In genomic region chr4:86582453-86582852, GRCh38 we compare ENCODE assay signal across 16 cellular contexts. TPM values are rescaled to one million over a fixed set of nuclear protein-coding genes. Genes with fewer than 3 reads are reported as not detected.
A peak's percentile ranks its signal among the peaks of the same experiment; 100 is the strongest.
DNase-seq lines count a peak whose midpoint lies in the region; ATAC-seq and TF ChIP-seq lines count a peak whose summit lies in the region.
"Had no signal": no experiment of that assay in that cellular context is flagged by ENCODE, and none has a peak within 500 bp of the region (broad histone marks: within the 10 kb centered on the region; RNA-seq: fewer than 3 reads in every experiment).

No MANE protein-coding gene starts in this region.

- no peaks in the 10 kb centered on the region for H4K20me1 ChIP-seq in fibroblast of lung (ENCODE audit: control insufficient read depth, extremely low read depth, insufficient read depth, low read length)

- H3K27ac ChIP-seq in fibroblast of lung (ENCODE audit: insufficient read depth, low read length) (no peak overlapping the region), subcutaneous abdominal adipose tissue (ENCODE audit: low read depth, low read length) (no peak overlapping the region)
- H3K27ac ChIP-seq: transverse colon had no signal

- H3K4me3 ChIP-seq in fibroblast of lung (replicated peaks in 1 of 4; ENCODE audit: control extremely low read depth in 1 of 4, insufficient read depth in 1 of 4, low read depth in 3 of 4, low read length in 4 of 4) (peak overlapping the region in 3 of 4 experiments; percentile 15 to 36 (median 29)), subcutaneous abdominal adipose tissue (ENCODE audit: low read depth in 1 of 5, low read length in 5 of 5) (peak overlapping the region in 4 of 5 donors; percentile 26 to 59 (median 39))

- H3K4me2 ChIP-seq in fibroblast of lung (ENCODE audit: extremely low read depth, insufficient read depth, low read length) = peak overlapping the region; percentile 84

- no peak for TF ChIP-seq CTCF in fibroblast of lung (conservative IDR thresholded peaks at IDR 0.05 in 1 of 2, IDR thresholded peaks at IDR 0.05 in 1 of 2; ENCODE audit: low read depth in 1 of 2, low read length in 2 of 2)

- peak overlapping the region; percentile 39 for H2AFZ ChIP-seq in fibroblast of lung (ENCODE audit: low read length)

- DNase-seq in NCI-H510A treated with DMSO at 0.1 percent for 48 hours (lab: John Stamatoyannopoulos, UW) (peak; percentile 30), NCI-H510A (lab: John Stamatoyannopoulos, UW) (no peak), RPMI7951 (ENCODE audit: low read depth) (peak; percentile 21), fibroblast of lung (ENCODE audit: low read depth in 2 of 2) (peak in 1 of 2 donors; percentile 8)
- DNase-seq in stimulated activated naive CD8-positive, alpha-beta T cell treated with anti-CD3 and anti-CD28 coated beads, Interleukin-15, Interleukin-2, amounts not matched to agents 100 U/mL and 50 U/mL, for 24 hours = no peak
- DNase-seq: activated B cell treated with CpG ODN at 0.5 μM for 24 hours; activated T-cell treated with anti-CD3 and anti-CD28 coated beads, Interleukin-2, amount 50 U/mL, for 1 hour; anterior cingulate cortex; DMS79; effector memory CD4-positive, alpha-beta T cell; HCEC 1CT; transverse colon had no signal

- H3K9me3 ChIP-seq in fibroblast of lung (ENCODE audit: control insufficient read depth, insufficient read depth, low read depth, low read length) (no peaks in the 10 kb centered on the region), subcutaneous abdominal adipose tissue (ENCODE audit: control insufficient read depth in 5 of 5, low read length in 5 of 5) (no peaks in the 10 kb centered on the region)
- H3K9me3 ChIP-seq: transverse colon had no signal

- no peaks in the 10 kb centered on the region for H3K27me3 ChIP-seq in fibroblast of lung (ENCODE audit: control insufficient read depth, insufficient read depth, low read length)
- H3K27me3 ChIP-seq in subcutaneous abdominal adipose tissue (ENCODE audit: control insufficient read depth in 5 of 5, insufficient read depth in 4 of 5, low read length in 5 of 5) = no peaks in the 10 kb centered on the region
- H3K27me3 ChIP-seq: transverse colon had no signal

- H3K36me3 ChIP-seq in fibroblast of lung (ENCODE audit: control insufficient read depth, insufficient read depth, low read length) (no peaks in the 10 kb centered on the region), subcutaneous abdominal adipose tissue (ENCODE audit: control insufficient read depth in 5 of 5, insufficient read depth in 5 of 5, low read length in 5 of 5) (no peaks in the 10 kb centered on the region)
- H3K36me3 ChIP-seq: transverse colon had no signal

- H3K9ac ChIP-seq in fibroblast of lung (ENCODE audit: insufficient read depth, low read length) = no peak overlapping the region
- H3K9ac ChIP-seq in subcutaneous abdominal adipose tissue (ENCODE audit: low read length in 5 of 5) = peak overlapping the region in 3 of 5 donors; percentile 23 to 53 (median 45)

- H3K4me1 ChIP-seq in fibroblast of lung (ENCODE audit: control insufficient read depth, extremely low read depth, insufficient read depth, low read length) = no peaks in the 10 kb centered on the region
- peaks cover 0 to 17% (median 16%) of the 10 kb centered on the region in 5 donors for H3K4me1 ChIP-seq in subcutaneous abdominal adipose tissue (ENCODE audit: control insufficient read depth in 5 of 5, insufficient read depth in 5 of 5, low read length in 5 of 5)

- no peak for ATAC-seq in stimulated activated naive CD8-positive, alpha-beta T cell treated with anti-CD3 and anti-CD28 coated beads, Interleukin-15, Interleukin-2, amounts not matched to agents 100 U/mL and 50 U/mL, for 24 hours
- no peak for ATAC-seq in HG02623 (IDR thresholded peaks at IDR 0.05; ENCODE audit: unreplicated experiment)
- ATAC-seq in GM21717 (IDR thresholded peaks at IDR 0.05; ENCODE audit: unreplicated experiment) = no peak

- no peaks in the 10 kb centered on the region for H3K79me2 ChIP-seq in fibroblast of lung (ENCODE audit: control insufficient read depth, insufficient read depth, low read length)

RNA-seq across cellular contexts. Expression of gene PTPN13, which starts 11.7 kb away (rescaled TPM):
- total RNA-seq in RPMI7951 (2014; rRNA removed; shearing (Covaris generic)) = 16.6 and 20.1 TPM in 2 replicates
- 55.2 and 136 TPM in 2 replicates for total RNA-seq in fibroblast of lung
- 14.7 and 16.5 TPM in 2 replicates for polyA plus RNA-seq in fibroblast of lung
- 16.6 and 17.7 TPM in 2 replicates for polyA plus RNA-seq in fibroblast of lung (2012)
- 9.9 and 12.2 TPM in 2 replicates for polyA minus RNA-seq in fibroblast of lung (ENCODE audit: low replicate concordance)
- polyA plus RNA-seq: IgD-negative memory B cell had no signal

Comparison
In these comparisons a context has a peak if more than half of its experiments do, and no peak if none do; other contexts are left out.
1. DNase-seq: peak in NCI-H510A treated with DMSO at 0.1 percent for 48 hours (single experiment) and RPMI7951 (single experiment); none in NCI-H510A (single experiment) and stimulated activated naive CD8-positive, alpha-beta T cell treated with anti-CD3 and anti-CD28 coated beads, Interleukin-15, Interleukin-2, amounts not matched to agents 100 U/mL and 50 U/mL, for 24 hours (single experiment).